ENCODE assay signal across 1 cellular context in the genomic region with DNA sequence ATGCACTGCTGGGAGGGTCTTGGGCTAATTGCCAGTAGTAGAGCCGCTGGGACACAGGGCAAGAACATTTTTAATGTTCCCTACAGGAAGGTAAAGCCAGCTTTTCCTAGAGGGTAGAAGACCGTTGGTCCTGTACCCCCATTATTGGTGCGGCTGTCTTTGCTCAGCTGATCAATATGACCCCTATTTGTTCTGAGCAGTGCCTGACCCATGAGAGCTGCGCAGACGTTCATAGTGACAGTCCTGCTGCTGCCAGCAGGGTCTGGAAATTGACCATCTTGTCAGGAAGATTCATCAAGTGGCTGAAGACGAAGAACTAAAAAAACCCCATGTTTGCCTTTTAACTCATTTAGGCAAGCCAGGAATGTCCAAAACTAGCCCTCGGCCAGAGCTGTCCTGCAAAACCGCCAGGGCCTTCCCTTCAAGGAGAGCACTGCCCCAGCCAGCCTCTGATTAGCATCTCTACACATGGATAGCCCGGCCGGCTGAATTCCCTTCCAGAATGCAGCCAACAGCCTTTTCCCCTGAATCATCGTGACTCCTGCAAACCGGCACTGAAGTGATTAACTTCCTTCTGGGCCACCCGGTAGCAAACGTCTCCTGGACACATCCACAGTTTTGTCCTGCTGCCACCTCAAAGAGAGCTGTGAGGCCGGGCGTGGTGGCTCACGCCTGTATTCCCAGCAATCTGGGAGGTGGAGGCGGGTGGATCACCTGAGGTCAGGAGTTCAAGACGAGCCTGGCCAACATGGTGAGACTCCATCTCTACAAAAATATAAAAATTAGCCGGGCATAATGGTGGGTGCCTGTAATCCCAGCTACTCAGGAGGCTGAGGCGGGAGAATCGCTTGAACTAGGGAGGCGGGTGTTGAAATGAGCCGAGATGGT.
TF ChIP-seq lines count a peak whose summit lies in the region.

No MANE protein-coding gene starts in this region.

TF ChIP-seq in endothelial cell of umbilical vein, 7 proteins besides CTCF, POLR2A, EP300 and RAD21:
- TF ChIP-seq GATA2 (IDR thresholded peaks at IDR 0.05; ENCODE audit: insufficient read depth, insufficient read length, low read depth, low read length) (peak; percentile 92), MYC (IDR thresholded peaks at IDR 0.05; ENCODE audit: low read depth, low read length) (no peak), JUN (IDR thresholded peaks at IDR 0.05; ENCODE audit: borderline replicate concordance, insufficient read depth, insufficient read length, low read depth) (no peak), POLR2AphosphoS5 (IDR thresholded peaks at IDR 0.05; ENCODE audit: insufficient read depth, low read depth, low read length) (peak; percentile 68), EZH2 (IDR thresholded peaks at IDR 0.05; ENCODE audit: borderline replicate concordance, low read depth, low read length, severe bottlenecking) (no peak), MAX (IDR thresholded peaks at IDR 0.05; ENCODE audit: insufficient read depth, insufficient read length) (no peak), FOS (IDR thresholded peaks at IDR 0.05; ENCODE audit: borderline replicate concordance, insufficient read depth, low read length) (peak; percentile 60)
